Comparison of ENCODE assay signal across 11 cellular contexts in genomic region chr18:59861963-59862819, GRCh38. TPM values are rescaled to one million over a fixed set of nuclear protein-coding genes. Genes with fewer than 3 reads are reported as not detected.
DNase-seq lines count a peak whose midpoint lies in the region; ATAC-seq, FAIRE-seq and TF ChIP-seq lines count a peak whose summit lies in the region.
"Had no signal": no experiment of that assay in that cellular context is flagged by ENCODE, and none has a peak within 500 bp of the region (broad histone marks: within the 10 kb centered on the region; RNA-seq: fewer than 3 reads in every experiment).

No MANE protein-coding gene starts in this region.

- DNase-seq in DMS79 (lab: John Stamatoyannopoulos, UW) (peak; percentile 41), kidney (no peak), occipital lobe (lab: John Stamatoyannopoulos, UW) (no peak), GM13977 (ENCODE audit: low spot score) (no peak)
- DNase-seq in effector CD8-positive, alpha-beta T cell (lab: John Stamatoyannopoulos, UW), result no peak
- DNase-seq: left lung; NCI-H1694 treated with DMSO at 0.1 percent for 48 hours; stimulated activated CD4-positive, alpha-beta T cell treated with anti-CD3 and anti-CD28 coated beads, Interleukin-12 subunit alpha, Interleukin-12 subunit beta, amount 100 ng/mL, for 4 hours had no signal

- H3K27ac ChIP-seq in OCI-LY1 (ENCODE audit: low read depth, low read length, poor library complexity, severe bottlenecking), result peak overlapping the region; percentile 98
- H3K27ac ChIP-seq in kidney (ENCODE audit: low read depth in 2 of 2, low read length in 2 of 2), result no peak overlapping the region
- H3K27ac ChIP-seq: left lung had no signal

- H3K9ac ChIP-seq in OCI-LY1 (ENCODE audit: low read length), result peak overlapping the region; percentile 57
- H3K9ac ChIP-seq in kidney (ENCODE audit: low read length in 2 of 2), result no peak overlapping the region

- TF ChIP-seq CTCF in OCI-LY1 (IDR thresholded peaks at IDR 0.05; ENCODE audit: low read length), result no peak
- no peak for TF ChIP-seq CTCF in kidney (IDR thresholded peaks at IDR 0.05; ENCODE audit: borderline replicate concordance, extremely low read depth, insufficient read depth)
- no peak for TF ChIP-seq CTCF in GM13977 (IDR thresholded peaks at IDR 0.05; ENCODE audit: extremely low read depth, insufficient read depth, missing control alignments)

- peaks cover 93% of the 10 kb centered on the region for H3K4me1 ChIP-seq in OCI-LY1 (ENCODE audit: insufficient read depth, low read length, severe bottlenecking)
- no peaks in the 10 kb centered on the region for H3K4me1 ChIP-seq in kidney (ENCODE audit: control insufficient read depth in 1 of 2, insufficient read depth in 1 of 2, low read depth in 1 of 2, low read length in 2 of 2)
- H3K4me1 ChIP-seq: left lung had no signal

- ATAC-seq in GM19438 (IDR thresholded peaks at IDR 0.05; ENCODE audit: low read depth, unreplicated experiment), result peak; percentile 73
- peak; percentile 74 for ATAC-seq in HG03025 (IDR thresholded peaks at IDR 0.05; ENCODE audit: low FRiP score, unreplicated experiment)
- ATAC-seq: left lung had no signal

- no peaks in the 10 kb centered on the region for H3K9me2 ChIP-seq in OCI-LY1 (ENCODE audit: low read depth, low read length)

- no peaks in the 10 kb centered on the region for H3K27me3 ChIP-seq in OCI-LY1 (ENCODE audit: insufficient read depth, low read length)
- H3K27me3 ChIP-seq: left lung had no signal

- no peak for FAIRE-seq in kidney (lab: Jason Lieb, UNC)

- no peaks in the 10 kb centered on the region for H4K20me1 ChIP-seq in OCI-LY1 (ENCODE audit: insufficient read depth, low read length)

- H3K4me3 ChIP-seq in OCI-LY1 (ENCODE audit: low read depth, low read length, poor library complexity, severe bottlenecking) (peak overlapping the region; percentile 23), kidney (ENCODE audit: low read length in 2 of 2) (no peak overlapping the region)
- H3K4me3 ChIP-seq: left lung had no signal

- peak overlapping the region; percentile 50; the same call in 1 of the 2 replicates for H3K4me2 ChIP-seq in OCI-LY1 (ENCODE audit: low read length)

- H3K36me3 ChIP-seq in OCI-LY1 (ENCODE audit: insufficient read depth, low read length), result no peaks in the 10 kb centered on the region
- no peaks in the 10 kb centered on the region for H3K36me3 ChIP-seq in kidney (ENCODE audit: control insufficient read depth in 1 of 2, insufficient read depth in 2 of 2, low read length in 2 of 2)
- H3K36me3 ChIP-seq: left lung had no signal

- H3K79me2 ChIP-seq in OCI-LY1 (ENCODE audit: insufficient read depth, low read length), result no peaks in the 10 kb centered on the region

- in situ Hi-C loops in GM13977 (cut with MboI; ENCODE audit: low pct_unique_long_range_greater_than_20kb, low sequenced_read_pairs, unreplicated experiment), result no loop called here

- H3F3A ChIP-seq in OCI-LY1 (ENCODE audit: insufficient read depth, low read length), result 0 out of 2 replicates have a peak, but pooled peaks cover 6% of the 10 kb centered on the region

- H2AFZ ChIP-seq in OCI-LY1 (ENCODE audit: low read length), result no peak overlapping the region

- no peaks in the 10 kb centered on the region for H3K9me3 ChIP-seq in OCI-LY1 (ENCODE audit: low read length)
- no peaks in the 10 kb centered on the region for H3K9me3 ChIP-seq in kidney (ENCODE audit: control insufficient read depth in 1 of 2, low read length in 2 of 2)
- H3K9me3 ChIP-seq: left lung had no signal

- intact Hi-C loops in kidney (cut with DNase I), result no loop called here

RNA-seq across cellular contexts. Expression of gene PMAIP1, which starts 37.6 kb away (rescaled TPM):
- total RNA-seq in kidney, result 2.8 TPM
- 0.71 TPM for polyA plus RNA-seq in kidney (ENCODE audit: insufficient read depth, low read depth, low replicate concordance)
- 1.4 TPM for total RNA-seq in occipital lobe
